ENCODE assay signal across 8 cellular contexts in the genomic region with DNA sequence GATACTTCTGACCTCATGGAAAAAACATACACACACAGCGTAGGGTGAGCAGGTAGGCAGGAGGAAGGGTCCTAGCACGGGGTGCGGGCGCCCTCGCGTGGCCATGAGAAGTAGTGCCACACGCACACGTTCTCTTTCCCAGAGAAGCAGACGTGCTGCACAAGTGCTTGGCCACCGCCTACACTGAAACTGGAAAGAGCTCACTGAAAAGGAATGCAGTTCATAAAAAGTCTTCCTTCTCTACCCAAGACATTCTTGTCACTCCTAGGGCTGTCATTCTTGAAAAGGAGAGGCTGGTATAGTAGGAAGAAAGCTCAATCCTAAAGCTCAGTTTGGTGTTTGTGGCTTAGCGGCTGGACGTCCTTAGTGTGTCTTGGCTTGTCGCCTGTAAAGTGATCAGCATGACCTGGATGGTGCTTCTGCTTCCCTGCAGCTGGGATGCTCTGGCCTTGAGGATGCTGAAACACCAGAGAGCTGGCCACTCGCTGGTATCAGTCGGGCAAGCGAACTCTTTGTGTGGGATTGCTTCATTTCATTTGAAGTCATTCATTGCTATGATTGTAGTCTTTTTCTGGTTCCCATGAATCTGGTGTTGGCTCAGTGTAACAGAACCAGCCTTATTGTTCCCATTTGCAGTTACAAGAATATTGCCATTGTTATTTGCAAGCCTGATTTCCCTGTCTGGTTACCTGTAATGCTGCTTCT.
A peak's percentile ranks its signal among the peaks of the same experiment; 100 is the strongest.
DNase-seq lines count a peak whose midpoint lies in the region; ATAC-seq and TF ChIP-seq lines count a peak whose summit lies in the region.

No MANE protein-coding gene starts in this region.

- H3K36me3 ChIP-seq in cardiac muscle cell = no peaks in the 10 kb centered on the region

- peak; percentile 80 for DNase-seq in D341Med (ENCODE audit: low spot score)
- DNase-seq in NCI-H526 treated with DMSO at 0.1 percent for 48 hours (lab: John Stamatoyannopoulos, UW) = peak; percentile 79
- peak; percentile 66 for DNase-seq in activated naive CD8-positive, alpha-beta T cell treated with anti-CD3 and anti-CD28 coated beads, Interleukin-2, amount 10 ng/mL, durations not matched to agents 7 days and 5 days
- peak; percentile 81 to 85 for DNase-seq in cardiac muscle cell (ENCODE audit: low read depth in 1 of 2, low spot score in 1 of 2)
- DNase-seq in renal cortical epithelial cell (ENCODE audit: low read depth) = peak; percentile 59
- no peak for DNase-seq in NCI-H446 treated with DMSO at 0.1 percent for 48 hours (lab: John Stamatoyannopoulos, UW)

- peak; percentile 99 for TF ChIP-seq CTCF in cardiac muscle cell (IDR thresholded peaks at IDR 0.05; ENCODE audit: low read depth, low read length)

- ATAC-seq in GM18909 (IDR thresholded peaks at IDR 0.05; ENCODE audit: poor library complexity, unreplicated experiment) = peak; percentile 90
- ATAC-seq in HG03066 (IDR thresholded peaks at IDR 0.05; ENCODE audit: low read depth, unreplicated experiment) = peak; percentile 89
- no peak for ATAC-seq in activated naive CD8-positive, alpha-beta T cell treated with anti-CD3 and anti-CD28 coated beads, Interleukin-2, amount 10 ng/mL, durations not matched to agents 7 days and 5 days (ENCODE audit: low read depth)

- no peak overlapping the region for H3K4me3 Mint-ChIP-seq in activated naive CD8-positive, alpha-beta T cell treated with anti-CD3 and anti-CD28 coated beads, Interleukin-2, amount 10 ng/mL, durations not matched to agents 7 days and 5 days

- H3K9me3 ChIP-seq in cardiac muscle cell (ENCODE audit: low read depth) = no peaks in the 10 kb centered on the region

- H3K27me3 Mint-ChIP-seq in activated naive CD8-positive, alpha-beta T cell treated with anti-CD3 and anti-CD28 coated beads, Interleukin-2, amount 10 ng/mL, durations not matched to agents 7 days and 5 days = no peaks in the 10 kb centered on the region

- POLR2A ChIA-PET in activated naive CD8-positive, alpha-beta T cell treated with anti-CD3 and anti-CD28 coated beads, Interleukin-2, amount 10 ng/mL, durations not matched to agents 7 days and 5 days (lab: Charles Lee) = no interaction called here

- no peaks in the 10 kb centered on the region for H3K4me1 Mint-ChIP-seq in activated naive CD8-positive, alpha-beta T cell treated with anti-CD3 and anti-CD28 coated beads, Interleukin-2, amount 10 ng/mL, durations not matched to agents 7 days and 5 days

- H3K4me3 ChIP-seq in cardiac muscle cell = no peak overlapping the region

- H3K36me3 Mint-ChIP-seq in activated naive CD8-positive, alpha-beta T cell treated with anti-CD3 and anti-CD28 coated beads, Interleukin-2, amount 10 ng/mL, durations not matched to agents 7 days and 5 days = no peaks in the 10 kb centered on the region

- no peak overlapping the region for H3K27ac ChIP-seq in cardiac muscle cell

- peaks cover 6% of the 10 kb centered on the region for H3K4me1 ChIP-seq in cardiac muscle cell (ENCODE audit: low read depth)

- H3K27ac Mint-ChIP-seq in activated naive CD8-positive, alpha-beta T cell treated with anti-CD3 and anti-CD28 coated beads, Interleukin-2, amount 10 ng/mL, durations not matched to agents 7 days and 5 days = no peak overlapping the region

- H3K9me3 Mint-ChIP-seq in activated naive CD8-positive, alpha-beta T cell treated with anti-CD3 and anti-CD28 coated beads, Interleukin-2, amount 10 ng/mL, durations not matched to agents 7 days and 5 days = no peaks in the 10 kb centered on the region

- peaks cover 6% of the 10 kb centered on the region for H3K27me3 ChIP-seq in cardiac muscle cell
